In genomic region chr11:63592975-63593395, GRCh38 we compare ENCODE assay signal across 8 cellular contexts. TPM values are rescaled to one million over a fixed set of nuclear protein-coding genes. Genes with fewer than 3 reads are reported as not detected.
A peak's percentile ranks its signal among the peaks of the same experiment; 100 is the strongest.
DNase-seq lines count a peak whose midpoint lies in the region; ATAC-seq and TF ChIP-seq lines count a peak whose summit lies in the region.

No MANE protein-coding gene starts in this region.

- no peak overlapping the region for H3K27ac ChIP-seq in suprapubic skin
- no peak overlapping the region for H3K27ac ChIP-seq in sigmoid colon

- intact Hi-C loops in sigmoid colon (cut with DNase I) = no loop called here

- TF ChIP-seq POLR2A in suprapubic skin (IDR thresholded peaks at IDR 0.05) (no peak), sigmoid colon (IDR thresholded peaks at IDR 0.05) (no peak)

- no peaks in the 10 kb centered on the region for H3K4me1 ChIP-seq in suprapubic skin
- H3K4me1 ChIP-seq in sigmoid colon = no peaks in the 10 kb centered on the region

- CTCF ChIA-PET in AG04449 (lab: Yijun Ruan, JAX) = interaction anchor here (1.0 to 8.7 kb wide), 13 partner anchors 10 to 146 kb away, joined by 3 to 89 read pairs (median 6); no protein-coding TSS in a partner anchor

- DNase-seq in AG04449 (ENCODE audit: low read depth, low spot score) (no peak), GM10266 (ENCODE audit: extremely low spot score) (no peak), RPMI8226 (peak; percentile 53), foreskin fibroblast (peak in 1 of 2 donors; percentile 48), suprapubic skin (ENCODE audit: low spot score in 2 of 2) (no peak), sigmoid colon (no peak)

- H3K9me3 ChIP-seq in suprapubic skin (no peaks in the 10 kb centered on the region), sigmoid colon (no peaks in the 10 kb centered on the region)

- WGBS in suprapubic skin = 79% methylated on average over 4 of the region's 4 CpGs
- 72 to 76% methylated on average over 4 of the region's 4 CpGs for WGBS in sigmoid colon, 2 donors

- H3K36me3 ChIP-seq in suprapubic skin (peaks cover 15% of the 10 kb centered on the region), sigmoid colon (peaks cover 0 to 75% (median 7%) of the 10 kb centered on the region in 4 donors)

- H3K27me3 ChIP-seq in suprapubic skin (no peaks in the 10 kb centered on the region), sigmoid colon (no peaks in the 10 kb centered on the region)

- TF ChIP-seq CTCF in AG04449 (IDR thresholded peaks at IDR 0.05; ENCODE audit: insufficient read depth, low read length, missing control alignments) (peak; percentile 82), GM10266 (IDR thresholded peaks at IDR 0.05; ENCODE audit: control insufficient read depth, insufficient read depth, low read depth, missing control alignments) (peak; percentile 62), foreskin fibroblast (IDR thresholded peaks at IDR 0.05; ENCODE audit: low read depth, low read length) (peak; percentile 66), suprapubic skin (IDR thresholded peaks at IDR 0.05) (peak; percentile 8 to 40), sigmoid colon (IDR thresholded peaks at IDR 0.05) (peak in 1 of 4 experiments; percentile 22)

- TF ChIP-seq EP300 in suprapubic skin (IDR thresholded peaks at IDR 0.05) (no peak), sigmoid colon (IDR thresholded peaks at IDR 0.05) (no peak)

- no peak overlapping the region for H3K4me3 ChIP-seq in AG04449 (ENCODE audit: low read depth, low read length)
- H3K4me3 ChIP-seq in foreskin fibroblast (ENCODE audit: low read depth in 1 of 2, low read length in 2 of 2) = no peak overlapping the region
- H3K4me3 ChIP-seq in suprapubic skin = no peak overlapping the region
- H3K4me3 ChIP-seq in sigmoid colon = no peak overlapping the region

- POLR2A ChIA-PET in AG04449 (lab: Yijun Ruan, JAX) = no interaction called here

- ATAC-seq in HG03025 (IDR thresholded peaks at IDR 0.05; ENCODE audit: low FRiP score, unreplicated experiment) (no peak), HG03565 (IDR thresholded peaks at IDR 0.05; ENCODE audit: unreplicated experiment) (no peak)

RNA-seq across cellular contexts. Expression of gene PLAAT3, which starts 21.2 kb away (rescaled TPM):
- total RNA-seq in suprapubic skin (10 to 100 TPM in 3 of 4 donors, 1 to 10 TPM in 1; 7.1 to 14.2 (median 10.2) TPM), sigmoid colon (10 to 100 TPM; 34.9 to 59.9 (median 47.9) TPM)
- polyA plus RNA-seq in sigmoid colon = 10 to 100 TPM; 14.6 to 34.7 (median 21.0) TPM

RNA-seq across cellular contexts. Expression of gene PLAAT2, which starts 29.8 kb away (rescaled TPM):
- total RNA-seq in suprapubic skin = not detected
- total RNA-seq in sigmoid colon = under 1 TPM in 1 of 4 donors, not detected in 3; 0.71 TPM
- polyA plus RNA-seq in sigmoid colon = 100 to 1,000 TPM in 2 of 3 donors, 10 to 100 TPM in 1; 27.0 to 233 (median 112) TPM

RNA-seq across cellular contexts. Expression of gene PLAAT4, which starts 56.4 kb away (rescaled TPM):
- 10 to 100 TPM in 1 of 4 donors, 1 to 10 TPM in 2, not detected in 1; 3.3 to 14.1 (median 4.6) TPM for total RNA-seq in suprapubic skin
- 10 to 100 TPM; 36.7 to 49.9 (median 42.8) TPM for total RNA-seq in sigmoid colon
- polyA plus RNA-seq in sigmoid colon = 100 to 1,000 TPM in 2 of 3 donors, 10 to 100 TPM in 1; 63.1 to 262 (median 114) TPM
